In the genomic region with DNA sequence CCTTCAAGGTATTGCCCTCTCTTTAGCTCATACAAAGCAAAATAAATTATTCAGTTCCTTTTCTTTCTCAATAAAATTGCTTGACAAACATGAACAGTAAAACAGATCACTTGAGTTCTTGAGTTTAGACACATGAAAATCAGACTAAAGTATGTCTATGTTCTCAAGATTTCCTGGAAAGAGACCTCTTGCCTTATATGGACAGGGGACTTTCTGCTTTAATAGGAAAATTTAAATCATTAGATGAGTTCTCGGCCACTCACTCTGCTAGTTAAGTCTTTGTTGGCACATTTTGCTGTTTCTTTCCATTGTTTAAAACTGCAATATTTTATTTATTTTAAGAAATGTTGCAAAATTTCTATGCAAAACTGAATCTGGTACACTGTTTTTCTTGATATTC, we compare ENCODE assay signal across 15 cellular contexts.
A peak's percentile ranks its signal among the peaks of the same experiment; 100 is the strongest.
DNase-seq lines count a peak whose midpoint lies in the region; ATAC-seq, FAIRE-seq and TF ChIP-seq lines count a peak whose summit lies in the region.
"Had no signal": no experiment of that assay in that cellular context is flagged by ENCODE, and none has a peak within 500 bp of the region (broad histone marks: within the 10 kb centered on the region; RNA-seq: fewer than 3 reads in every experiment).

No MANE protein-coding gene starts in this region.

- H3K9me3 ChIP-seq in RWPE2 (ENCODE audit: severe bottlenecking) = no peaks in the 10 kb centered on the region
- peaks cover 0 to 24% of the 10 kb centered on the region in 2 donors for H3K9me3 ChIP-seq in left lung
- H3K9me3 ChIP-seq in subcutaneous abdominal adipose tissue (ENCODE audit: control insufficient read depth in 5 of 5, low read length in 5 of 5) = peaks cover 0 to 14% (median 8%) of the 10 kb centered on the region in 5 donors
- H3K9me3 ChIP-seq: Peyer's patch had no signal

- H3K4me1 ChIP-seq in RWPE2 (ENCODE audit: insufficient read depth, poor library complexity, severe bottlenecking) = no peaks in the 10 kb centered on the region
- no peaks in the 10 kb centered on the region for H3K4me1 ChIP-seq in left lung
- peaks cover 6 to 45% (median 35%) of the 10 kb centered on the region in 5 donors for H3K4me1 ChIP-seq in subcutaneous abdominal adipose tissue (ENCODE audit: control insufficient read depth in 5 of 5, insufficient read depth in 5 of 5, low read length in 5 of 5)

- H3K36me3 ChIP-seq in RWPE2 (ENCODE audit: low read depth) (no peaks in the 10 kb centered on the region), left lung (no peaks in the 10 kb centered on the region), subcutaneous abdominal adipose tissue (ENCODE audit: control insufficient read depth in 5 of 5, insufficient read depth in 5 of 5, low read length in 5 of 5) (no peaks in the 10 kb centered on the region)
- H3K36me3 ChIP-seq: Peyer's patch had no signal

- no peak overlapping the region for H3K9ac ChIP-seq in subcutaneous abdominal adipose tissue (ENCODE audit: low read length in 5 of 5)

- ATAC-seq in RWPE2 (ENCODE audit: low read depth) = no peak
- peak; percentile 24 for ATAC-seq in left lung

- H3K27ac ChIP-seq in RWPE2 (ENCODE audit: poor library complexity, severe bottlenecking) = peak overlapping the region; percentile 8
- H3K27ac ChIP-seq in left lung = peak overlapping the region in 1 of 2 donors; percentile 0
- peak overlapping the region; percentile 62 for H3K27ac ChIP-seq in subcutaneous abdominal adipose tissue (ENCODE audit: low read depth, low read length)

- H3K4me3 ChIP-seq in RWPE2 (ENCODE audit: severe bottlenecking) (no peak overlapping the region), left lung (no peak overlapping the region), subcutaneous abdominal adipose tissue (ENCODE audit: low read depth in 1 of 5, low read length in 5 of 5) (no peak overlapping the region)
- H3K4me3 ChIP-seq: Peyer's patch had no signal

- H3K27me3 ChIP-seq in RWPE2 (ENCODE audit: insufficient read depth, poor library complexity, severe bottlenecking) (no peaks in the 10 kb centered on the region), left lung (no peaks in the 10 kb centered on the region), subcutaneous abdominal adipose tissue (ENCODE audit: control insufficient read depth in 5 of 5, insufficient read depth in 4 of 5, low read length in 5 of 5) (no peaks in the 10 kb centered on the region)
- H3K27me3 ChIP-seq: Peyer's patch had no signal

- CTCF ChIA-PET in HEK293T (lab: Yijun Ruan, JAX) = interaction anchor here (1.2 kb wide), 1 partner anchor 78 kb away, joined by 5 read pairs; no protein-coding TSS in a partner anchor

- POLR2A ChIA-PET in HEK293T (lab: Yijun Ruan, JAX) = no interaction called here

- no peak for DNase-seq in RWPE2 (ENCODE audit: low spot score)
- no peak for DNase-seq in left lung
- no peak for DNase-seq in GOT3 (lab: John Stamatoyannopoulos, UW)
- no peak for DNase-seq in DMS79 treated with DMSO at 0.1 percent for 48 hours (lab: John Stamatoyannopoulos, UW)
- no peak for DNase-seq in HEK293T (ENCODE audit: extremely low spot score)
- DNase-seq: CD8-positive, alpha-beta memory T cell; H7; Kasumi-1; NCI-H1417; NCI-H2081; NCI-H510A treated with DMSO at 0.1 percent for 48 hours; Peyer's patch; SHP77 treated with DMSO at 0.1 percent for 48 hours had no signal

- TF ChIP-seq CTCF in RWPE2 (IDR thresholded peaks at IDR 0.05; ENCODE audit: poor library complexity, severe bottlenecking) (no peak), left lung (IDR thresholded peaks at IDR 0.05) (no peak)

- peak; percentile 38 for FAIRE-seq in colon (lab: Jason Lieb, UNC)

- intact Hi-C loops in left lung (cut with DNase I) = no loop called here

TF ChIP-seq in HEK293T, 16 proteins besides CTCF, POLR2A, EP300 and RAD21:
- TF ChIP-seq LEF1 (IDR thresholded peaks at IDR 0.05; ENCODE audit: borderline replicate concordance) (no peak), HDGF (IDR thresholded peaks at IDR 0.05; ENCODE audit: borderline replicate concordance) (no peak), SP1 (IDR thresholded peaks at IDR 0.05) (no peak), SUZ12 (IDR thresholded peaks at IDR 0.05) (no peak), FOXA1 (IDR thresholded peaks at IDR 0.05) (no peak), FOXM1 (IDR thresholded peaks at IDR 0.05; ENCODE audit: borderline replicate concordance) (no peak), ZNF384 (IDR thresholded peaks at IDR 0.05) (no peak), ARNT (IDR thresholded peaks at IDR 0.05) (no peak), FOXK2 (IDR thresholded peaks at IDR 0.05) (no peak), L3MBTL2 (conservative IDR thresholded peaks at IDR 0.05) (no peak), BHLHE40 (IDR thresholded peaks at IDR 0.05; ENCODE audit: borderline replicate concordance) (no peak), CTBP1 (IDR thresholded peaks at IDR 0.05; ENCODE audit: borderline replicate concordance) (no peak), NFRKB (IDR thresholded peaks at IDR 0.05) (no peak), ELF4 (IDR thresholded peaks at IDR 0.05) (no peak), TARDBP (IDR thresholded peaks at IDR 0.05) (no peak)
- TF ChIP-seq, protein P1, sequence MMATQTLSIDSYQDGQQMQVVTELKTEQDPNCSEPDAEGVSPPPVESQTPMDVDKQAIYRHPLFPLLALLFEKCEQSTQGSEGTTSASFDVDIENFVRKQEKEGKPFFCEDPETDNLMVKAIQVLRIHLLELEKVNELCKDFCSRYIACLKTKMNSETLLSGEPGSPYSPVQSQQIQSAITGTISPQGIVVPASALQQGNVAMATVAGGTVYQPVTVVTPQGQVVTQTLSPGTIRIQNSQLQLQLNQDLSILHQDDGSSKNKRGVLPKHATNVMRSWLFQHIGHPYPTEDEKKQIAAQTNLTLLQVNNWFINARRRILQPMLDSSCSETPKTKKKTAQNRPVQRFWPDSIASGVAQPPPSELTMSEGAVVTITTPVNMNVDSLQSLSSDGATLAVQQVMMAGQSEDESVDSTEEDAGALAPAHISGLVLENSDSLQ (IDR thresholded peaks at IDR 0.05) = no peak
